8 cellular contexts compared by ENCODE assay signal in genomic region chr1:34929497-34929852, GRCh38. TPM values are rescaled to one million over a fixed set of nuclear protein-coding genes. Genes with fewer than 3 reads are reported as not detected.
DNase-seq lines count a peak whose midpoint lies in the region; ATAC-seq and TF ChIP-seq lines count a peak whose summit lies in the region.

Gene DLGAP3, minus strand, starts transcription at chr1:34929650. Its CDS starts 24,267 bp downstream, at chr1:34905383.

- no peak for TF ChIP-seq CTCF in CD4-positive, alpha-beta T cell (IDR thresholded peaks at IDR 0.05)

- H2BK5ac ChIP-seq in mesenchymal stem cell (ENCODE audit: low read depth, low read length, poor library complexity, severe bottlenecking): no peak within 1 kb of the TSS

- no peak within 1 kb of the TSS for H3K23ac ChIP-seq in mesenchymal stem cell (ENCODE audit: low read length in 2 of 2)

- no peak within 1 kb of the TSS for H2AK5ac ChIP-seq in mesenchymal stem cell (ENCODE audit: low read length, severe bottlenecking)

- H3K9me3 ChIP-seq in CD4-positive, alpha-beta T cell (ENCODE audit: control insufficient read depth, low read length): no peaks in the 10 kb centered on the region
- H3K9me3 ChIP-seq in MG63: no peaks in the 10 kb centered on the region
- H3K9me3 ChIP-seq in mesenchymal stem cell (ENCODE audit: control insufficient read depth, low read length): no peaks in the 10 kb centered on the region

- H3K27ac Mint-ChIP-seq in CD4-positive, alpha-beta T cell: no peak within 1 kb of the TSS
- H3K27ac Mint-ChIP-seq in activated naive CD8-positive, alpha-beta T cell treated with anti-CD3 and anti-CD28 coated beads for 36 hours: no peak within 1 kb of the TSS

- H3K27ac ChIP-seq in CD4-positive, alpha-beta T cell (ENCODE audit: low read depth, low read length): no peak within 1 kb of the TSS
- H3K27ac ChIP-seq in mesenchymal stem cell (ENCODE audit: low read length, poor library complexity, severe bottlenecking): no peak within 1 kb of the TSS

- H3K4me2 ChIP-seq in mesenchymal stem cell (ENCODE audit: low read length, poor library complexity, severe bottlenecking): peak within 1 kb of the TSS; percentile 81

- no peak within 1 kb of the TSS for H4K91ac ChIP-seq in mesenchymal stem cell (ENCODE audit: low read length)

- H3K36me3 ChIP-seq in MG63: no peaks in the 10 kb centered on the region
- peaks cover 0 to 2% of the 10 kb centered on the region in 2 experiments for H3K36me3 ChIP-seq in mesenchymal stem cell (ENCODE audit: control insufficient read depth in 1 of 2, insufficient read depth in 2 of 2, low read depth in 1 of 2, low read length in 2 of 2)

- no peak within 1 kb of the TSS for H4K8ac ChIP-seq in mesenchymal stem cell (ENCODE audit: low read length)

- POLR2A ChIA-PET in CD4-positive, alpha-beta T cell (lab: Charles Lee): interaction anchor here (1.0 kb wide), 2 partner anchors 55 to 70 kb away, joined by 3 read pairs; partner anchors contain the start of genes SMIM12 and TMEM35B

- no peak for DNase-seq in CD4-positive, alpha-beta T cell
- DNase-seq in MG63 (no peak), mesenchymal stem cell (no peak), NCI-H2029 (lab: John Stamatoyannopoulos, UW) (no peak), NOMO-1 treated with DMSO at 0.1 percent for 48 hours (lab: John Stamatoyannopoulos, UW; ENCODE audit: unreplicated experiment) (no peak)
- no peak for DNase-seq in activated naive CD8-positive, alpha-beta T cell treated with anti-CD3 and anti-CD28 coated beads for 36 hours

- H3K14ac ChIP-seq in mesenchymal stem cell (ENCODE audit: low read length in 2 of 2): peak within 1 kb of the TSS in 1 of 2 experiments; percentile 88

- CTCF ChIA-PET in CD4-positive, alpha-beta T cell (lab: Charles Lee): no interaction called here

- H2BK12ac ChIP-seq in mesenchymal stem cell (ENCODE audit: low read length in 2 of 2): no peak within 1 kb of the TSS

- peak; percentile 37 for ATAC-seq in CD4-positive, alpha-beta T cell (ENCODE audit: poor library complexity)
- ATAC-seq in HG03378 (IDR thresholded peaks at IDR 0.05; ENCODE audit: unreplicated experiment): no peak
- no peak for ATAC-seq in HG03342 (IDR thresholded peaks at IDR 0.05; ENCODE audit: unreplicated experiment)

- peaks cover 59% of the 10 kb centered on the region for H3K27me3 ChIP-seq in CD4-positive, alpha-beta T cell (ENCODE audit: control insufficient read depth, insufficient read depth, low read length)
- H3K27me3 ChIP-seq in MG63 (peaks cover 47% of the 10 kb centered on the region), mesenchymal stem cell (ENCODE audit: control insufficient read depth in 1 of 2, insufficient read depth in 1 of 2, low read length in 2 of 2) (peaks cover 78 to 80% of the 10 kb centered on the region in 2 experiments)

- H3K4me3 Mint-ChIP-seq in CD4-positive, alpha-beta T cell: peak within 1 kb of the TSS; percentile 83
- H3K4me3 Mint-ChIP-seq in activated naive CD8-positive, alpha-beta T cell treated with anti-CD3 and anti-CD28 coated beads for 36 hours: peak within 1 kb of the TSS; percentile 79

- H3K9ac ChIP-seq in mesenchymal stem cell (ENCODE audit: low read length): no peak within 1 kb of the TSS

- H3K4me3 ChIP-seq in MG63: 0 out of 2 replicates have a peak within 1 kb of the TSS, but pooled peaks have one; percentile 4
- H3K4me3 ChIP-seq in mesenchymal stem cell (ENCODE audit: insufficient read depth in 1 of 2, low read depth in 1 of 2, low read length in 2 of 2): peak within 1 kb of the TSS in 1 of 2 experiments; percentile 43

- H3K4me1 Mint-ChIP-seq in CD4-positive, alpha-beta T cell (ENCODE audit: low read depth): peaks cover 11% of the 10 kb centered on the region
- peaks cover 7% of the 10 kb centered on the region for H3K4me1 Mint-ChIP-seq in activated naive CD8-positive, alpha-beta T cell treated with anti-CD3 and anti-CD28 coated beads for 36 hours

- no peak within 1 kb of the TSS for H2BK15ac ChIP-seq in mesenchymal stem cell (ENCODE audit: low read depth, poor library complexity, severe bottlenecking)

- no peak within 1 kb of the TSS for H2BK120ac ChIP-seq in mesenchymal stem cell (ENCODE audit: low read depth, low read length)

- H3K27me3 Mint-ChIP-seq in CD4-positive, alpha-beta T cell: peaks cover 71% of the 10 kb centered on the region
- H3K27me3 Mint-ChIP-seq in activated naive CD8-positive, alpha-beta T cell treated with anti-CD3 and anti-CD28 coated beads for 36 hours: peaks cover 67% of the 10 kb centered on the region

- H3K18ac ChIP-seq in mesenchymal stem cell (ENCODE audit: low read depth in 1 of 2, low read length in 2 of 2): no peak within 1 kb of the TSS

- peaks cover 14% of the 10 kb centered on the region for H3K4me1 ChIP-seq in mesenchymal stem cell (ENCODE audit: control insufficient read depth, insufficient read depth, low read depth, low read length)

- no peaks in the 10 kb centered on the region for H3K36me3 Mint-ChIP-seq in CD4-positive, alpha-beta T cell (ENCODE audit: low read depth)
- H3K36me3 Mint-ChIP-seq in activated naive CD8-positive, alpha-beta T cell treated with anti-CD3 and anti-CD28 coated beads for 36 hours: peaks cover 2% of the 10 kb centered on the region

- WGBS in mesenchymal stem cell: under 1% methylated on average over 42 of the region's 50 CpGs

- H2AFZ ChIP-seq in mesenchymal stem cell (ENCODE audit: low read depth, low read length): peak within 1 kb of the TSS; percentile 60

- H3K79me1 ChIP-seq in mesenchymal stem cell (replicated peaks; ENCODE audit: low read length, poor library complexity, severe bottlenecking): no peaks in the 10 kb centered on the region

- intact Hi-C loops in CD4-positive, alpha-beta T cell (cut with DNase I, micrococcal nuclease): no loop called here

- H3K4ac ChIP-seq in mesenchymal stem cell (ENCODE audit: low read depth in 1 of 2, low read length in 2 of 2): no peak within 1 kb of the TSS

- H3K9me3 Mint-ChIP-seq in CD4-positive, alpha-beta T cell: no peaks in the 10 kb centered on the region
- no peaks in the 10 kb centered on the region for H3K9me3 Mint-ChIP-seq in activated naive CD8-positive, alpha-beta T cell treated with anti-CD3 and anti-CD28 coated beads for 36 hours

RNA-seq across cellular contexts. Expression of gene DLGAP3, which starts in this region (rescaled TPM):
- total RNA-seq in CD4-positive, alpha-beta T cell: under 1 TPM; 0.34 to 0.44 TPM
- total RNA-seq in MG63 (2014; rRNA removed; shearing (Covaris generic); ENCODE audit: low replicate concordance): not detected in 2 replicates
- total RNA-seq in activated naive CD8-positive, alpha-beta T cell treated with anti-CD3 and anti-CD28 coated beads for 36 hours: under 1 TPM; 0.74 to 0.91 TPM
- 0.03 TPM for polyA plus RNA-seq in mesenchymal stem cell (2013, experiment 1 of 2)
- 0.04 TPM for polyA plus RNA-seq in mesenchymal stem cell (2013, experiment 2 of 2)

Comparison
In these comparisons a context has a peak if more than half of its experiments do, and no peak if none do; other contexts are left out.
1. Peak in ATAC-seq in CD4-positive, alpha-beta T cell; RNA of the gene not detected or under 1 TPM.